ENCODE assay signal across 9 cellular contexts in genomic region chr6:24520929-24521546, GRCh38. TPM values are rescaled to one million over a fixed set of nuclear protein-coding genes. Genes with fewer than 3 reads are reported as not detected.
DNase-seq lines count a peak whose midpoint lies in the region; ATAC-seq and TF ChIP-seq lines count a peak whose summit lies in the region.
"Had no signal": no experiment of that assay in that cellular context is flagged by ENCODE, and none has a peak within 500 bp of the region (broad histone marks: within the 10 kb centered on the region; RNA-seq: fewer than 3 reads in every experiment).

No MANE protein-coding gene starts in this region.

- no peak overlapping the region for H3K4me3 ChIP-seq in kidney epithelial cell (ENCODE audit: low read depth, low read length)
- H3K4me3 ChIP-seq: SK-N-MC had no signal

- H3K27me3 ChIP-seq in kidney epithelial cell (ENCODE audit: control insufficient read depth, insufficient read depth, low read length), result no peaks in the 10 kb centered on the region

- peak overlapping the region in 1 of 5 experiments; percentile 25 for H3K27ac Mint-ChIP-seq in brain

- H3K36me3 Mint-ChIP-seq in brain, result peaks cover 24% of the 10 kb centered on the region

- no peaks in the 10 kb centered on the region for H3K9me3 Mint-ChIP-seq in brain

- ATAC-seq in GM18858 (IDR thresholded peaks at IDR 0.05; ENCODE audit: unreplicated experiment), result peak; percentile 38
- peak; percentile 44 for ATAC-seq in HG03095 (IDR thresholded peaks at IDR 0.05; ENCODE audit: unreplicated experiment)

- H3K27me3 Mint-ChIP-seq in brain, result no peaks in the 10 kb centered on the region

- no peak overlapping the region for H3K27ac ChIP-seq in C4-2B
- no peak overlapping the region for H3K27ac ChIP-seq in RWPE1
- H3K27ac ChIP-seq: SK-N-MC had no signal

- TF ChIP-seq CTCF in C4-2B (conservative IDR thresholded peaks at IDR 0.05) (peak; percentile 91), RWPE1 (conservative IDR thresholded peaks at IDR 0.05; ENCODE audit: low read depth) (peak; percentile 77), brain (conservative IDR thresholded peaks at IDR 0.05) (peak; percentile 43 to 59), kidney epithelial cell (IDR thresholded peaks at IDR 0.05; ENCODE audit: insufficient read depth, low read length, poor library complexity, severe bottlenecking) (peak; percentile 76)

- no peaks in the 10 kb centered on the region for H3K36me3 ChIP-seq in kidney epithelial cell (ENCODE audit: control insufficient read depth, insufficient read depth, low read length)

- peak; percentile 57 for DNase-seq in RWPE1 (ENCODE audit: low spot score)
- DNase-seq in kidney epithelial cell (ENCODE audit: low read depth), result no peak
- peak; percentile 10 for DNase-seq in stimulated activated CD8-positive, alpha-beta memory T cell treated with anti-CD3 and anti-CD28 coated beads, Interleukin-4, amount 100 ng/mL, for 24 hours (ENCODE audit: low read depth)
- DNase-seq in GF-D8 (lab: John Stamatoyannopoulos, UW), result no peak

- CTCF ChIA-PET in RWPE1 (lab: Yijun Ruan, JAX), result interaction anchor here (0.6 to 1.3 kb wide), 12 partner anchors 24 to 185 kb away, joined by 3 to 8 read pairs (median 4); partner anchors contain the start of genes ALDH5A1 and GPLD1

- POLR2A ChIA-PET in RWPE1 (lab: Yijun Ruan, JAX; ENCODE audit: low non-redundant PET), result no interaction called here

- peaks cover 14% of the 10 kb centered on the region for H3K4me1 Mint-ChIP-seq in brain

- no peak overlapping the region for H3K4me3 Mint-ChIP-seq in brain

RNA-seq across cellular contexts. Expression of gene ALDH5A1, which starts 26.3 kb away (rescaled TPM):
- 42.6 TPM for polyA plus RNA-seq in brain (ENCODE audit: insufficient read depth, low read depth, low replicate concordance)
- total RNA-seq in kidney epithelial cell, result 7.7 and 8.4 TPM in 2 replicates

RNA-seq across cellular contexts. Expression of gene GPLD1, which starts 31.7 kb away (rescaled TPM):
- polyA plus RNA-seq in brain (ENCODE audit: insufficient read depth, low read depth, low replicate concordance), result 0.80 TPM
- total RNA-seq in kidney epithelial cell, result 1.8 and 3.0 TPM in 2 replicates

Comparison
In these comparisons a context has a peak if more than half of its experiments do, and no peak if none do; other contexts are left out.
1. DNase-seq: peak in RWPE1 (single experiment) and stimulated activated CD8-positive, alpha-beta memory T cell treated with anti-CD3 and anti-CD28 coated beads, Interleukin-4, amount 100 ng/mL, for 24 hours (single experiment); none in kidney epithelial cell (single experiment) and GF-D8 (single experiment).
2. Peak in every context shown above with its lines, with median percentiles within 50 percentile points of each other: CTCF ChIP-seq.